Comparison of ENCODE assay signal across 8 cellular contexts in genomic region chr2:148874868-148875341, GRCh38. TPM values are rescaled to one million over a fixed set of nuclear protein-coding genes. Genes with fewer than 3 reads are reported as not detected.
DNase-seq lines count a peak whose midpoint lies in the region; ATAC-seq and TF ChIP-seq lines count a peak whose summit lies in the region.

Gene KIF5C, plus strand, starts transcription at chr2:148875227. Its CDS starts 391 bp downstream, at chr2:148875618.

- H3K4me3 ChIP-seq in left lung: peak within 1 kb of the TSS; percentile 42 to 43

- ATAC-seq in GM18861 (IDR thresholded peaks at IDR 0.05; ENCODE audit: unreplicated experiment): peak; percentile 89
- peak; percentile 95 for ATAC-seq in HG03097 (IDR thresholded peaks at IDR 0.05; ENCODE audit: low FRiP score, unreplicated experiment)
- peak; percentile 91 for ATAC-seq in left lung

- peak within 1 kb of the TSS; percentile 48 for H3K27ac ChIP-seq in 22Rv1
- no peak within 1 kb of the TSS for H3K27ac ChIP-seq in left lung

- TF ChIP-seq CTCF in 22Rv1 (IDR thresholded peaks at IDR 0.05) (no peak), left lung (IDR thresholded peaks at IDR 0.05) (no peak)

- H3K4me1 ChIP-seq in left lung: peaks cover 18 to 21% of the 10 kb centered on the region in 2 donors

- DNase-seq in NCI-H2227 (lab: John Stamatoyannopoulos, UW; ENCODE audit: unreplicated experiment): peak; percentile 98
- peak; percentile 83 to 88 for DNase-seq in activated CD4-positive, alpha-beta T cell treated with anti-CD3 and anti-CD28 coated beads, Interleukin-2, amount 50 U/mL, for 24 hours (ENCODE audit: low read depth in 1 of 2, low spot score in 1 of 2)
- peak; percentile 36 for DNase-seq in dedifferentiated amniotic fluid mesenchymal stem cell (ENCODE audit: extremely low spot score)
- peak; percentile 79 to 89 for DNase-seq in left lung
- DNase-seq in stimulated activated CD4-positive, alpha-beta T cell treated with anti-CD3 and anti-CD28 coated beads, Interleukin-4, amount 100 ng/mL, for 24 hours: peak; percentile 89

- H3K9me3 ChIP-seq in left lung: no peaks in the 10 kb centered on the region

- no peaks in the 10 kb centered on the region for H3K36me3 ChIP-seq in left lung

- intact Hi-C loops in left lung (cut with DNase I): no loop called here

- peaks cover 33 to 83% of the 10 kb centered on the region in 2 donors for H3K27me3 ChIP-seq in left lung

RNA-seq across cellular contexts. Expression of gene KIF5C, which starts in this region (rescaled TPM):
- total RNA-seq in left lung: under 1 TPM; 0.92 to 0.96 TPM

Comparison
In these comparisons a context has a peak if more than half of its experiments do, and no peak if none do; other contexts are left out.
1. Peak in DNase-seq, ATAC-seq and H3K4me3 ChIP-seq in left lung; RNA of the gene not detected or under 1 TPM.
2. DNase-seq: peak in every context shown above with its lines; median percentile 98 in NCI-H2227; 89 in stimulated activated CD4-positive, alpha-beta T cell treated with anti-CD3 and anti-CD28 coated beads, Interleukin-4, amount 100 ng/mL, for 24 hours; 86 in activated CD4-positive, alpha-beta T cell treated with anti-CD3 and anti-CD28 coated beads, Interleukin-2, amount 50 U/mL, for 24 hours; 84 in left lung; 36 in dedifferentiated amniotic fluid mesenchymal stem cell.